Comparison of ENCODE assay signal across 20 cellular contexts in genomic region chr2:133158024-133158423, GRCh38.
A peak's percentile ranks its signal among the peaks of the same experiment; 100 is the strongest.
DNase-seq lines count a peak whose midpoint lies in the region; ATAC-seq, FAIRE-seq and TF ChIP-seq lines count a peak whose summit lies in the region.
"Had no signal": no experiment of that assay in that cellular context is flagged by ENCODE, and none has a peak within 500 bp of the region (broad histone marks: within the 10 kb centered on the region; RNA-seq: fewer than 3 reads in every experiment).

No MANE protein-coding gene starts in this region.

- intact Hi-C loops in HepG2 (cut with micrococcal nuclease; ENCODE audit: unreplicated experiment) (no loop called here), right cardiac atrium (cut with DNase I) (no loop called here)

- no TSS peak for BruUV-seq in HepG2 (replicated peaks; lab: Mats Ljungman, UMichigan)

- H3K4me3 ChIP-seq in HepG2 (replicated peaks in 1 of 3; ENCODE audit: insufficient read depth in 1 of 3, low read depth in 2 of 3, low read length in 3 of 3) (no peak overlapping the region), right cardiac atrium (ENCODE audit: low read length) (no peak overlapping the region)
- H3K4me3 ChIP-seq: A549; BLaER1 treated with 17β-estradiol and CSF1 and Interleukin-3, amounts not matched to agents 10 nM and 100 nM; GM23248; HAP-1 had no signal

- H3K9me3 ChIP-seq in HepG2 (ENCODE audit: low read length) (peaks cover 33% of the 10 kb centered on the region), right cardiac atrium (ENCODE audit: control insufficient read depth, low read length) (no peaks in the 10 kb centered on the region)
- H3K9me3 ChIP-seq: A549; BLaER1 treated with 17β-estradiol and CSF1 and Interleukin-3, amounts not matched to agents 10 nM and 100 nM; HAP-1 had no signal

- H3K4me3 Mint-ChIP-seq in progenitor cell of endocrine pancreas (ENCODE audit: low read depth) = no peak overlapping the region
- H3K4me3 Mint-ChIP-seq: B cell; CD8-positive, alpha-beta T cell; IgD-negative memory B cell had no signal

- in situ Hi-C loops in HepG2 (cut with HindIII; ENCODE audit: extremely low pct_ligation_motif_present, low pct_unique_long_range_greater_than_20kb) = loop anchor here (25.0 kb wide), 1 partner anchor 496 kb away; the partner anchor contains the start of gene LYPD1

- H3K36me3 ChIP-seq in HepG2 (replicated peaks in 1 of 2; ENCODE audit: control insufficient read depth in 1 of 2, insufficient read depth in 2 of 2, low read length in 2 of 2) = no peaks in the 10 kb centered on the region
- H3K36me3 ChIP-seq: BLaER1 treated with 17β-estradiol and CSF1 and Interleukin-3, amounts not matched to agents 10 nM and 100 nM; HAP-1 had no signal

- H3K79me2 ChIP-seq in HepG2 (ENCODE audit: insufficient read depth, low read length) = no peaks in the 10 kb centered on the region

- H3K4me2 ChIP-seq in HepG2 (ENCODE audit: low read depth, low read length) = no peak overlapping the region
- H3K4me2 ChIP-seq: A549; BLaER1 treated with 17β-estradiol and CSF1 and Interleukin-3, amounts not matched to agents 10 nM and 100 nM had no signal

- FAIRE-seq in HepG2 (lab: Jason Lieb, UNC) = peak; percentile 60
- FAIRE-seq: A549, G401.6, GM12892, GM18507 had no signal

- no peak for TF ChIP-seq POLR2A in HepG2 (IDR thresholded peaks at IDR 0.05; ENCODE audit: insufficient read depth in 1 of 2, low read depth in 2 of 2, low read length in 2 of 2)

- ATAC-seq in HepG2 = peak; percentile 99
- ATAC-seq in right cardiac atrium = no peak
- ATAC-seq: A549; CD8-positive, alpha-beta T cell had no signal

- peaks cover 14% of the 10 kb centered on the region for H3K4me1 Mint-ChIP-seq in progenitor cell of endocrine pancreas (ENCODE audit: low read depth)
- H3K4me1 Mint-ChIP-seq: B cell, IgD-negative memory B cell had no signal

- no peak overlapping the region for H3K9ac ChIP-seq in HepG2 (ENCODE audit: insufficient read depth, low read depth, low read length)
- H3K9ac ChIP-seq: BLaER1 treated with 17β-estradiol and CSF1 and Interleukin-3, amounts not matched to agents 10 nM and 100 nM; GM23248 had no signal

- TF ChIP-seq RAD21 in HepG2 (CRISPR knock-in tag; IDR thresholded peaks at IDR 0.05) = no peak

- TF ChIP-seq CTCF in HepG2 (CRISPR knock-in tag; IDR thresholded peaks at IDR 0.05) (no peak), progenitor cell of endocrine pancreas (IDR thresholded peaks at IDR 0.05; ENCODE audit: unreplicated experiment) (no peak)

- peaks cover 22% of the 10 kb centered on the region for H3K27me3 Mint-ChIP-seq in progenitor cell of endocrine pancreas
- H3K27me3 Mint-ChIP-seq: B cell, IgD-negative memory B cell had no signal

- H3K27ac Mint-ChIP-seq in progenitor cell of endocrine pancreas = peak overlapping the region; percentile 53
- H3K27ac Mint-ChIP-seq: B cell; CD8-positive, alpha-beta T cell; IgD-negative memory B cell had no signal

- peak; percentile 1 for DNase-seq in DMS53 (lab: John Stamatoyannopoulos, UW)
- DNase-seq in DMS53 treated with DMSO at 0.1 percent for 48 hours (lab: John Stamatoyannopoulos, UW; ENCODE audit: unreplicated experiment) = no peak
- DNase-seq in NCI-H748 (lab: John Stamatoyannopoulos, UW; ENCODE audit: unreplicated experiment) = peak; percentile 9
- DNase-seq in NCI-H748 treated with DMSO at 0.1 percent for 48 hours (lab: John Stamatoyannopoulos, UW) = no peak
- DNase-seq in HepG2 (ENCODE audit: low spot score) = peak; percentile 47
- DNase-seq in progenitor cell of endocrine pancreas (ENCODE audit: low spot score, unreplicated experiment) = no peak
- no peak for DNase-seq in Ammon's horn (ENCODE audit: low spot score)
- no peak for DNase-seq in right cardiac atrium
- DNase-seq: Calu3; CD8-positive, alpha-beta T cell; GM23248 had no signal

- POLR2A ChIA-PET in HepG2 (lab: Yijun Ruan, JAX) = no interaction called here

- H2AFZ ChIP-seq in HepG2 (ENCODE audit: low read length) = no peak overlapping the region
- H2AFZ ChIP-seq: GM23248 had no signal

- peaks cover 15% of the 10 kb centered on the region for H3K9me3 Mint-ChIP-seq in progenitor cell of endocrine pancreas (ENCODE audit: low read depth)
- H3K9me3 Mint-ChIP-seq: IgD-negative memory B cell had no signal

- H3K27ac ChIP-seq in HepG2 (ENCODE audit: extremely low read length, insufficient read depth, low read length) (no peak overlapping the region), right cardiac atrium (ENCODE audit: low read length) (no peak overlapping the region)
- H3K27ac ChIP-seq: 22Rv1; A549; BLaER1 treated with 17β-estradiol and CSF1 and Interleukin-3, amounts not matched to agents 10 nM and 100 nM; GM23248 had no signal

- peaks cover 14% of the 10 kb centered on the region for H3K4me1 ChIP-seq in HepG2 (ENCODE audit: insufficient read depth, low read length)
- H3K4me1 ChIP-seq in right cardiac atrium (ENCODE audit: control insufficient read depth, insufficient read depth, low read length) = no peaks in the 10 kb centered on the region
- H3K4me1 ChIP-seq: A549; BLaER1 treated with 17β-estradiol and CSF1 and Interleukin-3, amounts not matched to agents 10 nM and 100 nM; HAP-1 had no signal

- H3K27me3 ChIP-seq in HepG2 (ENCODE audit: control insufficient read depth in 1 of 2, insufficient read depth in 2 of 2, low read length in 2 of 2) = no peaks in the 10 kb centered on the region
- no peaks in the 10 kb centered on the region for H3K27me3 ChIP-seq in right cardiac atrium (ENCODE audit: control insufficient read depth, insufficient read depth)
- H3K27me3 ChIP-seq: BLaER1 treated with 17β-estradiol and CSF1 and Interleukin-3, amounts not matched to agents 10 nM and 100 nM had no signal

- peaks cover 1% of the 10 kb centered on the region for H3K36me3 Mint-ChIP-seq in progenitor cell of endocrine pancreas (ENCODE audit: insufficient read depth)
- H3K36me3 Mint-ChIP-seq: CD8-positive, alpha-beta T cell; IgD-negative memory B cell had no signal

- WGBS in HepG2 (ENCODE audit: low lambda C conversion rate) = 0% methylated on average over 1 of the region's 1 CpG
- WGBS in right cardiac atrium = 99% methylated on average over 1 of the region's 1 CpG

- H4K20me1 ChIP-seq in HepG2 (ENCODE audit: insufficient read depth, low read length) = no peaks in the 10 kb centered on the region
- H4K20me1 ChIP-seq: BLaER1 treated with 17β-estradiol and CSF1 and Interleukin-3, amounts not matched to agents 10 nM and 100 nM had no signal

- CTCF ChIA-PET in HepG2 (lab: Yijun Ruan, JAX; ENCODE audit: low intra/inter-chr PET ratio, low total read pairs) = no interaction called here

- TF ChIP-seq EP300 in HepG2 (IDR thresholded peaks at IDR 0.05; ENCODE audit: low read depth in 2 of 2, low read length in 2 of 2) (peak in 1 of 2 experiments; percentile 63; a peak in 1 of 4 replicates), HepG2 (CRISPR knock-in tag; IDR thresholded peaks at IDR 0.05; ENCODE audit: borderline replicate concordance) (no peak)

TF ChIP-seq in HepG2, 621 proteins besides CTCF, POLR2A, EP300 and RAD21 (continues in another document):
- TF ChIP-seq ZNF589 (CRISPR knock-in tag; conservative IDR thresholded peaks at IDR 0.05) (0 out of 2 replicates have a peak, but pooled peaks have one; percentile 28), FOXM1 (CRISPR knock-in tag; IDR thresholded peaks at IDR 0.05) (no peak), NCOA5 (CRISPR knock-in tag; IDR thresholded peaks at IDR 0.05) (no peak), NR2F1 (CRISPR knock-in tag; IDR thresholded peaks at IDR 0.05) (no peak), SOX6 (IDR thresholded peaks at IDR 0.05) (no peak), SOX6 (CRISPR knock-in tag; IDR thresholded peaks at IDR 0.05) (peak; percentile 62), CREM (IDR thresholded peaks at IDR 0.05) (peak; percentile 27; the same call in 1 of the 2 replicates), CREM (CRISPR knock-in tag; IDR thresholded peaks at IDR 0.05) (no peak), TCF12 (IDR thresholded peaks at IDR 0.05) (no peak), TCF12 (CRISPR knock-in tag; IDR thresholded peaks at IDR 0.05) (peak; percentile 82; the same call in 1 of the 2 replicates), MEIS1 (CRISPR knock-in tag; IDR thresholded peaks at IDR 0.05; ENCODE audit: borderline replicate concordance) (peak; percentile 77; the same call in 1 of the 2 replicates), TCF7 (IDR thresholded peaks at IDR 0.05; ENCODE audit: low read depth) (peak; percentile 63), NFATC3 (CRISPR knock-in tag; IDR thresholded peaks at IDR 0.05) (no peak), HIC2 (CRISPR knock-in tag; IDR thresholded peaks at IDR 0.05; ENCODE audit: low read depth) (no peak), NFIC (IDR thresholded peaks at IDR 0.05; ENCODE audit: low read length) (peak; percentile 37; the same call in 1 of the 2 replicates), FOXP4 (CRISPR knock-in tag; IDR thresholded peaks at IDR 0.05) (peak; percentile 64)

Comparison
In these comparisons a context has a peak if more than half of its experiments do, and no peak if none do; other contexts are left out.
1. DNase-seq: peak in DMS53 (single experiment), NCI-H748 (single experiment) and HepG2 (single experiment); none in DMS53 treated with DMSO at 0.1 percent for 48 hours (single experiment), NCI-H748 treated with DMSO at 0.1 percent for 48 hours (single experiment), progenitor cell of endocrine pancreas (single experiment), Ammon's horn (single experiment) and right cardiac atrium (0 of 3).